Comparison of ENCODE assay signal across 13 cellular contexts in genomic region chr16:17205279-17206139, GRCh38.
A peak's percentile ranks its signal among the peaks of the same experiment; 100 is the strongest.
DNase-seq lines count a peak whose midpoint lies in the region; ATAC-seq, FAIRE-seq and TF ChIP-seq lines count a peak whose summit lies in the region.
"Had no signal": no experiment of that assay in that cellular context is flagged by ENCODE, and none has a peak within 500 bp of the region (broad histone marks: within the 10 kb centered on the region; RNA-seq: fewer than 3 reads in every experiment).

No MANE protein-coding gene starts in this region.

- H3K9me3 ChIP-seq in HepG2 (ENCODE audit: low read length) (no peaks in the 10 kb centered on the region), right lobe of liver (no peaks in the 10 kb centered on the region), SJSA1 (replicated peaks) (no peaks in the 10 kb centered on the region; the same call in 1 of the 2 replicates), hepatocyte (ENCODE audit: low read depth) (no peaks in the 10 kb centered on the region), heart right ventricle (no peaks in the 10 kb centered on the region)

- H3K4me2 ChIP-seq in HepG2 (ENCODE audit: low read depth, low read length) (no peak overlapping the region), hepatocyte (peak overlapping the region; percentile 54)

- H3K4me1 ChIP-seq in HepG2 (ENCODE audit: insufficient read depth, low read length) = no peaks in the 10 kb centered on the region
- H3K4me1 ChIP-seq in right lobe of liver = no peaks in the 10 kb centered on the region
- H3K4me1 ChIP-seq in SJSA1 (replicated peaks) = peaks cover 11% of the 10 kb centered on the region
- H3K4me1 ChIP-seq in hepatocyte (ENCODE audit: insufficient read depth) = peaks cover 6% of the 10 kb centered on the region
- peaks cover 0 to 21% (median 0%) of the 10 kb centered on the region in 9 donors for H3K4me1 ChIP-seq in heart right ventricle

- no peak for DNase-seq in HepG2 (ENCODE audit: low spot score)
- DNase-seq in right lobe of liver = no peak
- peak; percentile 67 to 75 for DNase-seq in SJSA1 (ENCODE audit: low read depth in 1 of 2, low spot score in 2 of 2)
- DNase-seq in hepatocyte (ENCODE audit: low spot score) = peak; percentile 47
- DNase-seq in stimulated activated CD4-positive, alpha-beta T cell treated with anti-CD3 and anti-CD28 coated beads, Interleukin-2, amount 100 ng/mL, for 24 hours = no peak
- no peak for DNase-seq in HTR-8/SVneo (ENCODE audit: insufficient read length, low spot score)
- no peak for DNase-seq in heart right ventricle
- DNase-seq: activated CD8-positive, alpha-beta T cell treated with anti-CD3 and anti-CD28 coated beads for 36 hours; CD4-positive, CD25-positive, alpha-beta regulatory T cell; kidney glomerular epithelial cell; NCI-H524 treated with DMSO at 0.1 percent for 48 hours had no signal

- 10% methylated on average over 6 of the region's 6 CpGs for WGBS in HepG2 (ENCODE audit: low lambda C conversion rate)
- WGBS in right lobe of liver (ENCODE audit: insufficient coverage, low coverage, low lambda C conversion rate, missing lambda C conversion rate) = 11% methylated on average over 3 of the region's 6 CpGs
- WGBS in hepatocyte (ENCODE audit: low lambda C conversion rate, missing lambda C conversion rate) = 44% methylated on average over 6 of the region's 6 CpGs
- WGBS in heart right ventricle, 2 donors = 57 to 60% methylated on average over 6 of the region's 6 CpGs

- TF ChIP-seq POLR2A in HepG2 (IDR thresholded peaks at IDR 0.05; ENCODE audit: insufficient read depth in 1 of 2, low read depth in 2 of 2, low read length in 2 of 2) = no peak
- no peak for TF ChIP-seq POLR2A in right lobe of liver (IDR thresholded peaks at IDR 0.05)

- H2AFZ ChIP-seq in HepG2 (ENCODE audit: low read length) (no peak overlapping the region), hepatocyte (no peak overlapping the region)

- H4K20me1 ChIP-seq in HepG2 (ENCODE audit: insufficient read depth, low read length) = no peaks in the 10 kb centered on the region; the same call in 1 of the 2 replicates
- H4K20me1 ChIP-seq in hepatocyte (ENCODE audit: insufficient read depth, poor library complexity, severe bottlenecking) = no peaks in the 10 kb centered on the region

- intact Hi-C loops in HepG2 (cut with micrococcal nuclease; ENCODE audit: unreplicated experiment) (no loop called here), right lobe of liver (cut with DNase I) (no loop called here), heart right ventricle (cut with DNase I) (loop anchor here in 1 of 10 donors (10.0 kb wide), 1 partner anchor 259 kb away; no protein-coding TSS in a partner anchor)

- CTCF ChIA-PET in HepG2 (lab: Yijun Ruan, JAX; ENCODE audit: low intra/inter-chr PET ratio, low total read pairs) = no interaction called here

- H3K4me3 ChIP-seq in HepG2 (replicated peaks in 1 of 3; ENCODE audit: insufficient read depth in 1 of 3, low read depth in 2 of 3, low read length in 3 of 3) (no peak overlapping the region), right lobe of liver (no peak overlapping the region), SJSA1 (no peak overlapping the region), hepatocyte (no peak overlapping the region), heart right ventricle (no peak overlapping the region)

- in situ Hi-C loops in HepG2 (cut with HindIII; ENCODE audit: extremely low pct_ligation_motif_present, low pct_unique_long_range_greater_than_20kb) = no loop called here

- FAIRE-seq in HepG2 (lab: Jason Lieb, UNC) = no peak
- no peak for FAIRE-seq in HTR-8/SVneo (lab: Jason Lieb, UNC)
- FAIRE-seq: endometrium had no signal

- H3K9ac ChIP-seq in HepG2 (ENCODE audit: insufficient read depth, low read depth, low read length) = no peak overlapping the region

- no peaks in the 10 kb centered on the region for H3K36me3 ChIP-seq in HepG2 (replicated peaks in 1 of 2; ENCODE audit: control insufficient read depth in 1 of 2, insufficient read depth in 2 of 2, low read length in 2 of 2)
- H3K36me3 ChIP-seq in right lobe of liver = no peaks in the 10 kb centered on the region
- no peaks in the 10 kb centered on the region for H3K36me3 ChIP-seq in SJSA1
- no peaks in the 10 kb centered on the region for H3K36me3 ChIP-seq in hepatocyte (replicated peaks; ENCODE audit: insufficient read depth, low read depth)
- no peaks in the 10 kb centered on the region for H3K36me3 ChIP-seq in heart right ventricle

- POLR2A ChIA-PET in HepG2 (lab: Yijun Ruan, JAX) = interaction anchor here (0.8 kb wide), 1 partner anchor 13 kb away, joined by 3 read pairs; no protein-coding TSS in a partner anchor

- no peaks in the 10 kb centered on the region for H3K79me2 ChIP-seq in HepG2 (ENCODE audit: insufficient read depth, low read length)
- H3K79me2 ChIP-seq in hepatocyte = no peaks in the 10 kb centered on the region

- TF ChIP-seq CTCF in HepG2 (CRISPR knock-in tag; IDR thresholded peaks at IDR 0.05) = no peak
- TF ChIP-seq CTCF in right lobe of liver (IDR thresholded peaks at IDR 0.05) = no peak
- TF ChIP-seq CTCF in hepatocyte (IDR thresholded peaks at IDR 0.05; ENCODE audit: poor library complexity) = no peak
- no peak for TF ChIP-seq CTCF in heart right ventricle (IDR thresholded peaks at IDR 0.05)

- no peaks in the 10 kb centered on the region for H3K9me2 ChIP-seq in hepatocyte (replicated peaks; ENCODE audit: insufficient read depth)

- peaks cover 0 to 9% of the 10 kb centered on the region in 2 experiments; a peak in 2 of 5 replicates for H3K27me3 ChIP-seq in HepG2 (ENCODE audit: control insufficient read depth in 1 of 2, insufficient read depth in 2 of 2, low read length in 2 of 2)
- H3K27me3 ChIP-seq in right lobe of liver = no peaks in the 10 kb centered on the region
- no peaks in the 10 kb centered on the region for H3K27me3 ChIP-seq in SJSA1 (replicated peaks)
- H3K27me3 ChIP-seq in hepatocyte = no peaks in the 10 kb centered on the region
- H3K27me3 ChIP-seq in heart right ventricle = peaks cover 0 to 15% (median 3%) of the 10 kb centered on the region in 7 donors

- TF ChIP-seq RAD21 in HepG2 (CRISPR knock-in tag; IDR thresholded peaks at IDR 0.05) = no peak

- no TSS peak for BruUV-seq in HepG2 (replicated peaks; lab: Mats Ljungman, UMichigan)

- ATAC-seq in HepG2 (no peak), right lobe of liver (no peak), heart right ventricle (no peak), GM18873 (IDR thresholded peaks at IDR 0.05; ENCODE audit: low FRiP score, unreplicated experiment) (no peak)
- ATAC-seq: activated CD8-positive, alpha-beta T cell treated with anti-CD3 and anti-CD28 coated beads for 36 hours had no signal

- TF ChIP-seq EP300 in HepG2 (IDR thresholded peaks at IDR 0.05; ENCODE audit: low read depth in 2 of 2, low read length in 2 of 2) = no peak
- no peak for TF ChIP-seq EP300 in HepG2 (CRISPR knock-in tag; IDR thresholded peaks at IDR 0.05; ENCODE audit: borderline replicate concordance)

- H3K27ac ChIP-seq in HepG2 (ENCODE audit: extremely low read length, insufficient read depth, low read length) (no peak overlapping the region), right lobe of liver (no peak overlapping the region), SJSA1 (no peak overlapping the region), hepatocyte (peak overlapping the region; percentile 51), heart right ventricle (no peak overlapping the region)

TF ChIP-seq in HepG2, 621 proteins besides CTCF, POLR2A, EP300 and RAD21:
- TF ChIP-seq ATAD3A (CRISPR knock-in tag; IDR thresholded peaks at IDR 0.05) (no peak), ZNF276 (CRISPR knock-in tag; IDR thresholded peaks at IDR 0.05; ENCODE audit: low read depth) (no peak), ZEB1 (IDR thresholded peaks at IDR 0.05; ENCODE audit: insufficient replicate concordance, low read depth) (no peak), ZNF605 (CRISPR knock-in tag; IDR thresholded peaks at IDR 0.05) (no peak), ARID2 (CRISPR knock-in tag; IDR thresholded peaks at IDR 0.05; ENCODE audit: borderline replicate concordance) (no peak), ZNF629 (CRISPR knock-in tag; conservative IDR thresholded peaks at IDR 0.05) (peak; percentile 73), NFIC (IDR thresholded peaks at IDR 0.05; ENCODE audit: low read length) (no peak)
- TF ChIP-seq, protein P1, sequence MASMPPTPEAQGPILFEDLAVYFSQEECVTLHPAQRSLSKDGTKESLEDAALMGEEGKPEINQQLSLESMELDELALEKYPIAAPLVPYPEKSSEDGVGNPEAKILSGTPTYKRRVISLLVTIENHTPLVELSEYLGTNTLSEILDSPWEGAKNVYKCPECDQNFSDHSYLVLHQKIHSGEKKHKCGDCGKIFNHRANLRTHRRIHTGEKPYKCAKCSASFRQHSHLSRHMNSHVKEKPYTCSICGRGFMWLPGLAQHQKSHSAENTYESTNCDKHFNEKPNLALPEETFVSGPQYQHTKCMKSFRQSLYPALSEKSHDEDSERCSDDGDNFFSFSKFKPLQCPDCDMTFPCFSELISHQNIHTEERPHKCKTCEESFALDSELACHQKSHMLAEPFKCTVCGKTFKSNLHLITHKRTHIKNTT (CRISPR knock-in tag; IDR thresholded peaks at IDR 0.05) = no peak

Comparison
In these comparisons a context has a peak if more than half of its experiments do, and no peak if none do; other contexts are left out.
1. DNase-seq: peak in SJSA1 (2 of 2) and hepatocyte (single experiment); none in HepG2 (single experiment), right lobe of liver (0 of 3), stimulated activated CD4-positive, alpha-beta T cell treated with anti-CD3 and anti-CD28 coated beads, Interleukin-2, amount 100 ng/mL, for 24 hours (0 of 2), HTR-8/SVneo (single experiment) and heart right ventricle (0 of 2).